Comparison of ENCODE assay signal across 11 cellular contexts in the genomic region with DNA sequence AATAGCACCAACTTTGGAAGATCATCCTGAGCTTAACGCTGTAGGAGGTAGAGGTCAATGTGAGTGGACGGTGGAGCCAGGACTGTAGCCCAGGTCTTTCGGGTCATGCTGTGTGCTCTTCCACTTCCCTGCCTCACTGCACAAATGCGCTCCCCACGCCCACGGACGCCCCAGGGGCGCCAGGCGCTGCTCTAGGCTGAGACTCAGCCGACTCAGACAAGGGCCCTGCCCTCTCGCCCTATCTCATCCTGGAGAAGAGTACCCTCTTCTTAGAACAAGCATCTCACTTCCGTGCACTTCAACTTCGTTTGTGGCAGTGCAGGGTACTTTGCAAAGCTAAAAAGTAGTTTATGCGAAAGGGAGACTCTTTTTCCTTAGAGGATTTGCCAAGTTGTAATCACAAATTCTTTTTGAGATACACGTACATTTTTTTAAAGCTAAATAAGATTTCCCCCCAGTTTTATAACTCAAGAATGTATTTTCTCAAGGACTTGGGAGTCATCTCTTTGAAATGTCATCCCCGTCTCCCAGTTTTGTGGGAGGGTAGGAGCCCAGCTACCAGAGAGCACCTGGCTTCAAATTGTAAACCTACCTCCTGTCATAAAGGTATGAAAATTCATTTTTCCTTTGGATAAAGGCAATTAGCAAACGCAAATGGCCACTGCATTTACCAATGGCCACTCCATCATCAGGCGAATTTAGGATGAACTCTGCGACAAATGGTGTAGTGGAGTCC. TPM values are rescaled to one million over a fixed set of nuclear protein-coding genes. Genes with fewer than 3 reads are reported as not detected.
DNase-seq lines count a peak whose midpoint lies in the region; ATAC-seq and TF ChIP-seq lines count a peak whose summit lies in the region.
"Had no signal": no experiment of that assay in that cellular context is flagged by ENCODE, and none has a peak within 500 bp of the region (broad histone marks: within the 10 kb centered on the region; RNA-seq: fewer than 3 reads in every experiment).

No MANE protein-coding gene starts in this region.

- ATAC-seq in Right ventricle myocardium superior (ENCODE audit: poor library complexity) (no peak), activated B cell treated with CpG ODN at 0.5 μM for 24 hours (ENCODE audit: low read depth) (no peak), left lung (peak; percentile 3), HG03378 (IDR thresholded peaks at IDR 0.05; ENCODE audit: unreplicated experiment) (no peak), GM21381 (IDR thresholded peaks at IDR 0.05; ENCODE audit: unreplicated experiment) (no peak)

- no peak overlapping the region for H3K27ac ChIP-seq in left lung

- H3K4me1 Mint-ChIP-seq in activated B cell treated with CpG ODN at 0.5 μM for 24 hours (peaks cover 18% of the 10 kb centered on the region), type B pancreatic cell (ENCODE audit: unreplicated experiment) (peaks cover 18% of the 10 kb centered on the region)

- H3K27ac Mint-ChIP-seq in activated B cell treated with CpG ODN at 0.5 μM for 24 hours, result no peak overlapping the region
- peak overlapping the region; percentile 70 for H3K27ac Mint-ChIP-seq in type B pancreatic cell

- peaks cover 20% of the 10 kb centered on the region for H3K27me3 Mint-ChIP-seq in activated B cell treated with CpG ODN at 0.5 μM for 24 hours
- H3K27me3 Mint-ChIP-seq in type B pancreatic cell, result peaks cover 41% of the 10 kb centered on the region

- TF ChIP-seq CTCF in activated B cell treated with CpG ODN at 0.5 μM for 24 hours (IDR thresholded peaks at IDR 0.05), result no peak
- TF ChIP-seq CTCF in left lung (IDR thresholded peaks at IDR 0.05), result no peak
- no peak for TF ChIP-seq CTCF in type B pancreatic cell (conservative IDR thresholded peaks at IDR 0.05)

- H3K9me3 Mint-ChIP-seq in activated B cell treated with CpG ODN at 0.5 μM for 24 hours, result no peaks in the 10 kb centered on the region
- no peaks in the 10 kb centered on the region for H3K9me3 Mint-ChIP-seq in type B pancreatic cell

- DNase-seq in cardiac septum (ENCODE audit: low spot score), result peak; percentile 35
- DNase-seq in Right ventricle myocardium superior, result no peak
- DNase-seq in activated B cell treated with CpG ODN at 0.5 μM for 24 hours, result no peak
- DNase-seq in left lung, result no peak
- DNase-seq in type B pancreatic cell (ENCODE audit: extremely low spot score, unreplicated experiment), result no peak
- DNase-seq in kidney tubule cell (ENCODE audit: low spot score), result no peak
- DNase-seq: AML-193, GM23248 had no signal

- no peak overlapping the region for H3K4me3 ChIP-seq in left lung

- CTCF ChIA-PET in activated B cell treated with CpG ODN at 0.5 μM for 24 hours (lab: Charles Lee), result interaction anchor here (1.1 to 1.2 kb wide), 2 partner anchors 14 to 29 kb away, joined by 3 read pairs; no protein-coding TSS in a partner anchor

- H3K36me3 Mint-ChIP-seq in activated B cell treated with CpG ODN at 0.5 μM for 24 hours (ENCODE audit: low read depth), result peaks cover 1% of the 10 kb centered on the region
- H3K36me3 Mint-ChIP-seq in type B pancreatic cell, result no peaks in the 10 kb centered on the region

- H3K4me3 Mint-ChIP-seq in activated B cell treated with CpG ODN at 0.5 μM for 24 hours (peak overlapping the region; percentile 89), type B pancreatic cell (peak overlapping the region; percentile 79)

- H3K36me3 ChIP-seq in left lung, result no peaks in the 10 kb centered on the region
- H3K36me3 ChIP-seq: upper lobe of left lung had no signal

- H3K4me1 ChIP-seq in left lung, result peaks cover 0 to 23% of the 10 kb centered on the region in 2 donors

- no peaks in the 10 kb centered on the region for H3K9me3 ChIP-seq in left lung
- H3K9me3 ChIP-seq: upper lobe of left lung had no signal

- intact Hi-C loops in cardiac septum (cut with DNase I) (loop anchor here (1.0 kb wide), 1 partner anchor 252 kb away; a partner anchor contains a TSS), Right ventricle myocardium superior (cut with DNase I) (no loop called here), activated B cell treated with CpG ODN at 0.5 μM for 24 hours (cut with micrococcal nuclease) (loop anchor here (1.0 to 5.0 kb wide), 5 partner anchors 29 to 541 kb away; a partner anchor contains a TSS), left lung (cut with DNase I) (no loop called here)

- POLR2A ChIA-PET in activated B cell treated with CpG ODN at 0.5 μM for 24 hours (lab: Charles Lee), result interaction anchor here (1.7 kb wide), 1 partner anchor 30 kb away, joined by 27 read pairs; a partner anchor contains a TSS

- H3K27me3 ChIP-seq in left lung, result peaks cover 0 to 46% of the 10 kb centered on the region in 2 donors
- H3K27me3 ChIP-seq: upper lobe of left lung had no signal

RNA-seq across cellular contexts. Expression of a gene that starts 1.2 kb away (rescaled TPM):
- total RNA-seq in cardiac septum, result 2.9 TPM
- total RNA-seq in Right ventricle myocardium superior, result 1.2 TPM
- 2.2 and 2.5 TPM in 2 replicates for total RNA-seq in activated B cell treated with CpG ODN at 0.5 μM for 24 hours
- total RNA-seq in left lung, result 1 to 10 TPM; 5.3 TPM
- 2.6 and 8.2 TPM in 2 replicates for total RNA-seq in type B pancreatic cell (ENCODE audit: low replicate concordance)

RNA-seq across cellular contexts. Expression of a gene that starts 29.5 kb away (rescaled TPM):
- total RNA-seq in cardiac septum (110 TPM), Right ventricle myocardium superior (145 TPM), activated B cell treated with CpG ODN at 0.5 μM for 24 hours (48.0 and 49.9 TPM in 2 replicates), left lung (10 to 100 TPM; 30.3 to 39.8 TPM), type B pancreatic cell (ENCODE audit: low replicate concordance) (56.0 and 62.6 TPM in 2 replicates)

Comparison
In these comparisons a context has a peak if more than half of its experiments do, and no peak if none do; other contexts are left out.
1. intact Hi-C loops: an anchor here in cardiac septum (1.0 kb wide) and activated B cell treated with CpG ODN at 0.5 μM for 24 hours (1.0 to 5.0 kb wide); none called in Right ventricle myocardium superior and left lung.